9 cellular contexts compared by ENCODE assay signal in the genomic region with DNA sequence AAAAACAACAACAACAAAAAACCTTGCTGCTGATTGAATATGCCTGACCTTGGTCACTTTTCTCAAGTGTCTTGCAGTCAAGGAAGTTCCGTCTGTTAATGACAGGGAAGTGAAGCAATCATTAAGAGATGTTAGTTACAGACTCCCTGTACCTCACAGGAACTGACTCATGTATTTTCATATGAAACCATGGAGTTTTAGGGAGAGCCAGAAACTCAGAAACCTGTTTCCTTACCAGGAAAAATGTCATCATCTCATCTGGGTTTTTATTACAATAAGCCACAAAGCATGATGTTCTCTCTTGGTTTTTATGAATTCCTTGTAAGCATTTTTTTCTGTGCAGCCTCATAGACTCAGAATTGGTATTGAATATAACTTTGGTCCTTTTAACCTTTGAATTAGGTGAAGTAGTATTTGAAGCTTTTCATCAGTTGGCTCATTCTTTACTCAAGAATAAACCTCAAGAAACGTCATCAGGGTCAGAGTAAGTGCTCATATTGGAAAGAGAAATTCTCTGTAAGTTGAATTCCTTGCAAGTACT. TPM values are rescaled to one million over a fixed set of nuclear protein-coding genes. Genes with fewer than 3 reads are reported as not detected.
DNase-seq lines count a peak whose midpoint lies in the region; ATAC-seq and TF ChIP-seq lines count a peak whose summit lies in the region.
"Had no signal": no experiment of that assay in that cellular context is flagged by ENCODE, and none has a peak within 500 bp of the region (broad histone marks: within the 10 kb centered on the region; RNA-seq: fewer than 3 reads in every experiment).

No MANE protein-coding gene starts in this region.

- H3K9me3 Mint-ChIP-seq in activated CD8-positive, alpha-beta memory T cell treated with anti-CD3 and anti-CD28 coated beads, Interleukin-2, amount 10 ng/mL, durations not matched to agents 7 days and 5 days (ENCODE audit: low read depth): no peaks in the 10 kb centered on the region

- H3K4me3 Mint-ChIP-seq in activated CD8-positive, alpha-beta memory T cell treated with anti-CD3 and anti-CD28 coated beads, Interleukin-2, amount 10 ng/mL, durations not matched to agents 7 days and 5 days: peak overlapping the region; percentile 45

- H3K27me3 ChIP-seq in adipocyte (replicated peaks; ENCODE audit: control insufficient read depth, insufficient read depth, low read length) (no peaks in the 10 kb centered on the region), upper lobe of right lung (no peaks in the 10 kb centered on the region)

- intact Hi-C loops in upper lobe of right lung (cut with DNase I): no loop called here

- H3K4me1 ChIP-seq in adipocyte (ENCODE audit: control insufficient read depth, insufficient read depth, low read length) (peaks cover 73% of the 10 kb centered on the region), upper lobe of right lung (peaks cover 53% of the 10 kb centered on the region)

- no peak overlapping the region for H3K4me3 ChIP-seq in adipocyte (ENCODE audit: low read length)
- H3K4me3 ChIP-seq in upper lobe of right lung: no peak overlapping the region

- H3K36me3 ChIP-seq in adipocyte (ENCODE audit: control insufficient read depth, insufficient read depth, low read length, severe bottlenecking) (no peaks in the 10 kb centered on the region), upper lobe of right lung (no peaks in the 10 kb centered on the region)

- H3K4me1 Mint-ChIP-seq in activated CD8-positive, alpha-beta memory T cell treated with anti-CD3 and anti-CD28 coated beads, Interleukin-2, amount 10 ng/mL, durations not matched to agents 7 days and 5 days: peaks cover 70% of the 10 kb centered on the region

- CTCF ChIA-PET in activated CD8-positive, alpha-beta memory T cell treated with anti-CD3 and anti-CD28 coated beads, Interleukin-2, amount 10 ng/mL, durations not matched to agents 7 days and 5 days (lab: Charles Lee): interaction anchor here (0.9 to 5.7 kb wide), 5 partner anchors 10 to 61 kb away, joined by 3 to 19 read pairs (median 10); a partner anchor contains a TSS

- no peaks in the 10 kb centered on the region for H3K27me3 Mint-ChIP-seq in activated CD8-positive, alpha-beta memory T cell treated with anti-CD3 and anti-CD28 coated beads, Interleukin-2, amount 10 ng/mL, durations not matched to agents 7 days and 5 days

- no peaks in the 10 kb centered on the region for H3K9me3 ChIP-seq in adipocyte (ENCODE audit: control insufficient read depth, low read length)
- no peaks in the 10 kb centered on the region for H3K9me3 ChIP-seq in upper lobe of right lung

- no peak for DNase-seq in activated CD8-positive, alpha-beta memory T cell treated with anti-CD3 and anti-CD28 coated beads, Interleukin-2, amount 10 ng/mL, durations not matched to agents 7 days and 5 days
- no peak for DNase-seq in activated CD8-positive, alpha-beta memory T cell treated with anti-CD3 and anti-CD28 coated beads for 24 hours
- DNase-seq in adipocyte (ENCODE audit: low read depth) (peak; percentile 84), iris pigment epithelial cell (ENCODE audit: low read depth) (peak; percentile 92), upper lobe of right lung (no peak), NCI-H1694 (lab: John Stamatoyannopoulos, UW) (no peak), RPMI8226 (no peak)

- H3K27ac Mint-ChIP-seq in activated CD8-positive, alpha-beta memory T cell treated with anti-CD3 and anti-CD28 coated beads, Interleukin-2, amount 10 ng/mL, durations not matched to agents 7 days and 5 days: peak overlapping the region; percentile 82

- H3K27ac ChIP-seq in upper lobe of right lung: peak overlapping the region; percentile 74
- H3K27ac ChIP-seq: C4-2B had no signal

- no peak for TF ChIP-seq CTCF in upper lobe of right lung (IDR thresholded peaks at IDR 0.05)

- ATAC-seq in activated CD8-positive, alpha-beta memory T cell treated with anti-CD3 and anti-CD28 coated beads, Interleukin-2, amount 10 ng/mL, durations not matched to agents 7 days and 5 days: peak; percentile 73
- ATAC-seq in upper lobe of right lung: peak; percentile 88
- no peak for ATAC-seq in HG03432 (IDR thresholded peaks at IDR 0.05; ENCODE audit: unreplicated experiment)

- H3K36me3 Mint-ChIP-seq in activated CD8-positive, alpha-beta memory T cell treated with anti-CD3 and anti-CD28 coated beads, Interleukin-2, amount 10 ng/mL, durations not matched to agents 7 days and 5 days: peaks cover 41% of the 10 kb centered on the region

- peak overlapping the region; percentile 52 for H3K9ac ChIP-seq in adipocyte (ENCODE audit: low read length)

RNA-seq across cellular contexts. Expression of a gene that starts 10.3 kb away (rescaled TPM):
- total RNA-seq in activated CD8-positive, alpha-beta memory T cell treated with anti-CD3 and anti-CD28 coated beads, Interleukin-2, amount 10 ng/mL, durations not matched to agents 7 days and 5 days: 10 to 100 TPM; 38.6 to 47.7 TPM
- 28.9 TPM for total RNA-seq in upper lobe of right lung

RNA-seq across cellular contexts. Expression of a gene that starts 10.7 kb away (rescaled TPM):
- total RNA-seq in activated CD8-positive, alpha-beta memory T cell treated with anti-CD3 and anti-CD28 coated beads, Interleukin-2, amount 10 ng/mL, durations not matched to agents 7 days and 5 days: 10 to 100 TPM; 18.1 to 24.4 TPM
- 28.7 TPM for total RNA-seq in upper lobe of right lung

Comparison
In these comparisons a context has a peak if more than half of its experiments do, and no peak if none do; other contexts are left out.
1. DNase-seq: peak in adipocyte (single experiment) and iris pigment epithelial cell (single experiment); none in activated CD8-positive, alpha-beta memory T cell treated with anti-CD3 and anti-CD28 coated beads, Interleukin-2, amount 10 ng/mL, durations not matched to agents 7 days and 5 days (single experiment), activated CD8-positive, alpha-beta memory T cell treated with anti-CD3 and anti-CD28 coated beads for 24 hours (single experiment), upper lobe of right lung (single experiment), NCI-H1694 (single experiment) and RPMI8226 (single experiment).